ENCODE assay signal across 35 cellular contexts in genomic region chr14:92204792-92205191, GRCh38.
"Had no signal": no experiment of that assay in that cellular context is flagged by ENCODE, and none has a peak within 500 bp of the region (broad histone marks: within the 10 kb centered on the region; RNA-seq: fewer than 3 reads in every experiment).

No MANE protein-coding gene starts in this region.

- DNase-seq: Karpas-422, Kasumi-1, MG63, MM.1S, MV-4-11, NCI-H1048, NCI-H1092, NCI-H1092 treated with DMSO at 0.1 percent for 48 hours, NCI-H1105, NCI-H1105 treated with DMSO at 0.1 percent for 48 hours, NCI-H1417, NCI-H1417 treated with DMSO at 0.1 percent for 48 hours, NCI-H1436, NCI-H1436 treated with DMSO at 0.1 percent for 48 hours, NCI-H146, NCI-H1694, NCI-H1694 treated with DMSO at 0.1 percent for 48 hours, NCI-H187, NCI-H187 treated with DMSO at 0.1 percent for 48 hours, NCI-H1930, NCI-H2029, NCI-H2029 treated with DMSO at 0.1 percent for 48 hours, NCI-H2081, NCI-H2081 treated with DMSO at 0.1 percent for 48 hours, NCI-H2107, NCI-H2171, NCI-H2171 treated with DMSO at 0.1 percent for 48 hours, NCI-H2227 treated with DMSO at 0.1 percent for 48 hours, NCI-H226, NCI-H345, NCI-H446, NCI-H446 treated with DMSO at 0.1 percent for 48 hours, NCI-H510A, NCI-H510A treated with DMSO at 0.1 percent for 48 hours, NCI-H524 had no signal

- H3K27me3 ChIP-seq: MG63 had no signal

- H3K9me3 ChIP-seq: MG63 had no signal

- H3K4me3 ChIP-seq: MG63 had no signal

- H3K36me3 ChIP-seq: MG63 had no signal
